8 cellular contexts compared by ENCODE assay signal in the genomic region with DNA sequence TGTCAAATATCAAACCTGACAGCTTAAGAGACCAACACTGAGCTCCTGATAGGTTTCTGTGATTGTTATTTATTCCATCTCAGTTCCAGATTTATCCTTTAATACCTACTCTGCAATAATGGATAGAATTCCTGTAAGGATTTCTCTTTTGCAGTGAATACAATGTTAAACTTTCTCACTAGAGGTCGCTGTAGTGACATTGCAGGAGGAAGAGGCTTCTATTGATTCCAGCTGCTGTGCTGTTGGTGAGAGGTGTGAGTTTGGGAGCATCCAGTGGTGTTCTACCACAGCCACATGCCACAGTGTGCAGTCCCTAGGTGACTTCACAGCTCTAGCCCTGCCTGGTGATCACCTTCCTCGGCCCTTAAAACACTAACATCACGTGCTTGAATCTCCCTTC. TPM values are rescaled to one million over a fixed set of nuclear protein-coding genes. Genes with fewer than 3 reads are reported as not detected.
DNase-seq lines count a peak whose midpoint lies in the region; ATAC-seq and TF ChIP-seq lines count a peak whose summit lies in the region.

No MANE protein-coding gene starts in this region.

- H3K27me3 ChIP-seq in Caco-2 (replicated peaks; ENCODE audit: control insufficient read depth, insufficient read depth, low read length) (no peaks in the 10 kb centered on the region), SK-N-SH (ENCODE audit: insufficient read depth) (no peaks in the 10 kb centered on the region), stomach (no peaks in the 10 kb centered on the region)

- WGBS in SK-N-SH (ENCODE audit: low lambda C conversion rate): 0% methylated on average over 3 of the region's 3 CpGs
- 23 to 54% (median 43%) methylated on average over 3 of the region's 3 CpGs for WGBS in stomach, 5 donors

- no peaks in the 10 kb centered on the region for H3K4me1 Mint-ChIP-seq in Caco-2 (ENCODE audit: low read depth, unreplicated experiment)
- no peaks in the 10 kb centered on the region for H3K4me1 Mint-ChIP-seq in stimulated activated effector memory CD8-positive, alpha-beta T cell treated with anti-CD3 and anti-CD28 coated beads, Interleukin-12 subunit alpha, Interleukin-12 subunit beta, amount 100 ng/mL, for 72 hours

- CTCF ChIA-PET in Caco-2 (lab: Charles Lee) (interaction anchor here (1.6 to 2.3 kb wide), 2 partner anchors 64 to 106 kb away, joined by 5 to 18 read pairs; no protein-coding TSS in a partner anchor), SK-N-SH (lab: Yijun Ruan, JAX) (interaction anchor here (0.6 to 2.2 kb wide), 7 partner anchors 8 to 65 kb away, joined by 3 to 7 read pairs (median 4); no protein-coding TSS in a partner anchor)

- H3K9me3 Mint-ChIP-seq in Caco-2 (ENCODE audit: unreplicated experiment): no peaks in the 10 kb centered on the region
- H3K9me3 Mint-ChIP-seq in stimulated activated effector memory CD8-positive, alpha-beta T cell treated with anti-CD3 and anti-CD28 coated beads, Interleukin-12 subunit alpha, Interleukin-12 subunit beta, amount 100 ng/mL, for 72 hours: peaks cover 3% of the 10 kb centered on the region

- no peak for TF ChIP-seq POLR2A in stomach (IDR thresholded peaks at IDR 0.05)

- intact Hi-C loops in Caco-2 (cut with micrococcal nuclease; ENCODE audit: unreplicated experiment) (loop anchor here (1.0 kb wide), 3 partner anchors 43 to 128 kb away; no protein-coding TSS in a partner anchor), stomach (cut with DNase I; ENCODE audit: low total_unique reads) (no loop called here)

- no peak overlapping the region for H2AFZ ChIP-seq in SK-N-SH (ENCODE audit: low read depth)

- no peaks in the 10 kb centered on the region for H3F3A ChIP-seq in SK-N-SH (replicated peaks; ENCODE audit: insufficient read depth)

- DNase-seq in Caco-2 (peak; percentile 35 to 41), HPDE6-E6E7 (ENCODE audit: extremely low spot score) (peak; percentile 25), SK-N-SH (peak; percentile 11), iris pigment epithelial cell (ENCODE audit: low read depth) (peak; percentile 24), stomach (no peak)
- no peak for DNase-seq in activated CD8-positive, alpha-beta memory T cell treated with anti-CD3 and anti-CD28 coated beads for 24 hours
- no peak for DNase-seq in stimulated activated effector memory CD8-positive, alpha-beta T cell treated with anti-CD3 and anti-CD28 coated beads, Interleukin-12 subunit alpha, Interleukin-12 subunit beta, amount 100 ng/mL, for 72 hours (ENCODE audit: low spot score in 2 of 2)

- TF ChIP-seq CTCF in Caco-2 (IDR thresholded peaks at IDR 0.05; ENCODE audit: insufficient read depth in 1 of 2, low read depth in 1 of 2, low read length in 1 of 2, severe bottlenecking in 1 of 2, unreplicated experiment in 1 of 2) (peak; percentile 42 to 56), SK-N-SH (IDR thresholded peaks at IDR 0.05) (peak; percentile 69), stomach (IDR thresholded peaks at IDR 0.05) (peak in 1 of 7 experiments; percentile 23)

- no peak for ATAC-seq in GM21447 (IDR thresholded peaks at IDR 0.05; ENCODE audit: unreplicated experiment)
- no peak for ATAC-seq in stimulated activated effector memory CD8-positive, alpha-beta T cell treated with anti-CD3 and anti-CD28 coated beads, Interleukin-12 subunit alpha, Interleukin-12 subunit beta, amount 100 ng/mL, for 72 hours

- no peaks in the 10 kb centered on the region for H3K9me2 ChIP-seq in SK-N-SH

- no peaks in the 10 kb centered on the region for H3K27me3 Mint-ChIP-seq in Caco-2 (ENCODE audit: insufficient read depth, unreplicated experiment)

- no peaks in the 10 kb centered on the region for H4K20me1 ChIP-seq in SK-N-SH (ENCODE audit: insufficient read depth)

- no peak for TF ChIP-seq EP300 in SK-N-SH (IDR thresholded peaks at IDR 0.05; ENCODE audit: borderline replicate concordance in 1 of 2, low read depth in 1 of 2, low read length in 1 of 2)
- TF ChIP-seq EP300 in stomach (IDR thresholded peaks at IDR 0.05): no peak

- no peaks in the 10 kb centered on the region for H3K4me1 ChIP-seq in Caco-2
- H3K4me1 ChIP-seq in SK-N-SH (ENCODE audit: control insufficient read depth in 1 of 2, insufficient read depth in 2 of 2, low read depth in 1 of 2, low read length in 1 of 2): no peaks in the 10 kb centered on the region
- no peaks in the 10 kb centered on the region for H3K4me1 ChIP-seq in stomach

- H3K9me3 ChIP-seq in Caco-2: no peaks in the 10 kb centered on the region
- no peaks in the 10 kb centered on the region for H3K9me3 ChIP-seq in SK-N-SH
- H3K9me3 ChIP-seq in stomach: no peaks in the 10 kb centered on the region

- no TSS peak for BruUV-seq in Caco-2 (replicated peaks; lab: Mats Ljungman, UMichigan)

- POLR2A ChIA-PET in Caco-2 (lab: Charles Lee): no interaction called here
- POLR2A ChIA-PET in SK-N-SH (lab: Yijun Ruan, JAX): no interaction called here

- H3K27ac Mint-ChIP-seq in Caco-2 (ENCODE audit: unreplicated experiment): no peak overlapping the region
- no peak overlapping the region for H3K27ac Mint-ChIP-seq in stimulated activated effector memory CD8-positive, alpha-beta T cell treated with anti-CD3 and anti-CD28 coated beads, Interleukin-12 subunit alpha, Interleukin-12 subunit beta, amount 100 ng/mL, for 72 hours

- no peak overlapping the region for H3K4me2 ChIP-seq in SK-N-SH

- no peaks in the 10 kb centered on the region for H3K36me3 Mint-ChIP-seq in Caco-2 (ENCODE audit: insufficient read depth, unreplicated experiment)
- H3K36me3 Mint-ChIP-seq in stimulated activated effector memory CD8-positive, alpha-beta T cell treated with anti-CD3 and anti-CD28 coated beads, Interleukin-12 subunit alpha, Interleukin-12 subunit beta, amount 100 ng/mL, for 72 hours: no peaks in the 10 kb centered on the region

- TF ChIP-seq RAD21 in SK-N-SH (IDR thresholded peaks at IDR 0.05; ENCODE audit: low read length): peak; percentile 65

- no peak overlapping the region for H3K4me3 Mint-ChIP-seq in Caco-2 (ENCODE audit: unreplicated experiment)
- H3K4me3 Mint-ChIP-seq in stimulated activated effector memory CD8-positive, alpha-beta T cell treated with anti-CD3 and anti-CD28 coated beads, Interleukin-12 subunit alpha, Interleukin-12 subunit beta, amount 100 ng/mL, for 72 hours: no peak overlapping the region

- no peaks in the 10 kb centered on the region for H3K79me2 ChIP-seq in SK-N-SH (ENCODE audit: insufficient read depth)

- H3K4me3 ChIP-seq in Caco-2 (ENCODE audit: low read depth, low read length) (no peak overlapping the region), SK-N-SH (ENCODE audit: low read depth in 2 of 2, low read length in 1 of 2) (no peak overlapping the region), stomach (no peak overlapping the region)

- no peak overlapping the region for H3K27ac ChIP-seq in SK-N-SH (ENCODE audit: low read depth in 2 of 2, low read length in 1 of 2)
- no peak overlapping the region for H3K27ac ChIP-seq in stomach

- no peak overlapping the region for H3K9ac ChIP-seq in SK-N-SH

- H3K36me3 ChIP-seq in Caco-2 (ENCODE audit: control insufficient read depth, insufficient read depth, low read length) (no peaks in the 10 kb centered on the region), SK-N-SH (replicated peaks in 1 of 2; ENCODE audit: control insufficient read depth in 1 of 2, insufficient read depth in 2 of 2, low read length in 1 of 2) (no peaks in the 10 kb centered on the region), stomach (no peaks in the 10 kb centered on the region)

TF ChIP-seq in SK-N-SH, 30 proteins besides CTCF, POLR2A, EP300 and RAD21:
- TF ChIP-seq GABPA (IDR thresholded peaks at IDR 0.05; ENCODE audit: low read depth) (no peak), RXRA (IDR thresholded peaks at IDR 0.05; ENCODE audit: borderline replicate concordance, low read depth) (no peak), NFIC (IDR thresholded peaks at IDR 0.05; ENCODE audit: borderline replicate concordance) (no peak), SMC3 (IDR thresholded peaks at IDR 0.05; ENCODE audit: low read depth, low read length) (peak; percentile 34), RCOR1 (IDR thresholded peaks at IDR 0.05; ENCODE audit: low read length) (no peak), TCF12 (IDR thresholded peaks at IDR 0.05) (peak; percentile 46)

RNA-seq across cellular contexts. Expression of a gene that starts 34.6 kb away (rescaled TPM):
- total RNA-seq in Caco-2 (2022) (not detected in 2 replicates), stomach (not detected)
- polyA plus RNA-seq in SK-N-SH (2012; rRNA removed) (0.33 and 0.36 TPM in 2 replicates), stomach (not detected)
- 0.35 and 0.38 TPM in 2 replicates for polyA plus RNA-seq in SK-N-SH (2012; cell fraction: cytosol; rRNA removed)
- polyA plus RNA-seq in SK-N-SH (2012; cell fraction: nucleus; rRNA removed): 0.25 and 0.36 TPM in 2 replicates

Comparison
In these comparisons a context has a peak if more than half of its experiments do, and no peak if none do; other contexts are left out.
1. DNase-seq: peak in Caco-2 (2 of 2), HPDE6-E6E7 (single experiment), SK-N-SH (single experiment) and iris pigment epithelial cell (single experiment); none in stomach (single experiment), activated CD8-positive, alpha-beta memory T cell treated with anti-CD3 and anti-CD28 coated beads for 24 hours (single experiment) and stimulated activated effector memory CD8-positive, alpha-beta T cell treated with anti-CD3 and anti-CD28 coated beads, Interleukin-12 subunit alpha, Interleukin-12 subunit beta, amount 100 ng/mL, for 72 hours (0 of 2).